ENCODE assay signal across 23 cellular contexts in genomic region chrX:44674906-44675305, GRCh38.
DNase-seq lines count a peak whose midpoint lies in the region; ATAC-seq, FAIRE-seq and TF ChIP-seq lines count a peak whose summit lies in the region.
"Had no signal": no experiment of that assay in that cellular context is flagged by ENCODE, and none has a peak within 500 bp of the region (broad histone marks: within the 10 kb centered on the region; RNA-seq: fewer than 3 reads in every experiment).

No MANE protein-coding gene starts in this region.

- H3K9me3 ChIP-seq in A549 (no peaks in the 10 kb centered on the region), BE2C (no peaks in the 10 kb centered on the region), SK-N-SH (no peaks in the 10 kb centered on the region), fibroblast of lung (ENCODE audit: control insufficient read depth, insufficient read depth, low read depth, low read length) (no peaks in the 10 kb centered on the region), gastroesophageal sphincter (no peaks in the 10 kb centered on the region), spleen (no peaks in the 10 kb centered on the region), left ventricle myocardium inferior (replicated peaks) (no peaks in the 10 kb centered on the region)
- H3K9me3 ChIP-seq: heart left ventricle, sigmoid colon, SJCRH30, upper lobe of right lung had no signal

- peaks cover 7% of the 10 kb centered on the region; the same call in 2 of the 3 replicates for H3K4me1 ChIP-seq in A549
- H3K4me1 ChIP-seq in BE2C: no peaks in the 10 kb centered on the region
- no peaks in the 10 kb centered on the region; a peak in 1 of 4 replicates for H3K4me1 ChIP-seq in SK-N-SH (ENCODE audit: control insufficient read depth in 1 of 2, insufficient read depth in 2 of 2, low read depth in 1 of 2, low read length in 1 of 2)
- H3K4me1 ChIP-seq in fibroblast of lung (ENCODE audit: control insufficient read depth, extremely low read depth, insufficient read depth, low read length): peaks cover 2% of the 10 kb centered on the region
- H3K4me1 ChIP-seq in gastroesophageal sphincter: peaks cover 0 to 11% (median 0%) of the 10 kb centered on the region in 3 donors
- no peaks in the 10 kb centered on the region for H3K4me1 ChIP-seq in spleen
- no peaks in the 10 kb centered on the region for H3K4me1 ChIP-seq in left ventricle myocardium inferior
- H3K4me1 ChIP-seq: heart left ventricle, sigmoid colon, SJCRH30, upper lobe of right lung had no signal

- TF ChIP-seq CTCF in A549 (IDR thresholded peaks at IDR 0.05) (no peak), BE2C (IDR thresholded peaks at IDR 0.05; ENCODE audit: low read depth, low read length) (no peak), SK-N-SH (IDR thresholded peaks at IDR 0.05) (no peak), fibroblast of lung (conservative IDR thresholded peaks at IDR 0.05 in 1 of 2, IDR thresholded peaks at IDR 0.05 in 1 of 2; ENCODE audit: low read depth in 1 of 2, low read length in 2 of 2) (no peak), gastroesophageal sphincter (IDR thresholded peaks at IDR 0.05) (no peak), spleen (IDR thresholded peaks at IDR 0.05 in 8 of 11, conservative IDR thresholded peaks at IDR 0.05 in 3 of 11) (no peak), left ventricle myocardium inferior (IDR thresholded peaks at IDR 0.05; ENCODE audit: borderline replicate concordance) (no peak)

- no peaks in the 10 kb centered on the region for H3K27me3 ChIP-seq in BE2C
- H3K27me3 ChIP-seq in SK-N-SH (ENCODE audit: insufficient read depth): peaks cover 5% of the 10 kb centered on the region; the same call in 1 of the 2 replicates
- H3K27me3 ChIP-seq in fibroblast of lung (ENCODE audit: control insufficient read depth, insufficient read depth, low read length): no peaks in the 10 kb centered on the region
- no peaks in the 10 kb centered on the region for H3K27me3 ChIP-seq in gastroesophageal sphincter
- H3K27me3 ChIP-seq in spleen (replicated peaks in 1 of 7): no peaks in the 10 kb centered on the region
- no peaks in the 10 kb centered on the region for H3K27me3 ChIP-seq in left ventricle myocardium inferior (ENCODE audit: low read depth)
- H3K27me3 ChIP-seq: sigmoid colon, SJCRH30, upper lobe of right lung had no signal

- TF ChIP-seq EP300 in A549 (IDR thresholded peaks at IDR 0.05): no peak
- TF ChIP-seq EP300 in SK-N-SH (IDR thresholded peaks at IDR 0.05; ENCODE audit: borderline replicate concordance in 1 of 2, low read depth in 1 of 2, low read length in 1 of 2): no peak
- TF ChIP-seq EP300 in gastroesophageal sphincter (IDR thresholded peaks at IDR 0.05): no peak

- no peaks in the 10 kb centered on the region for H4K20me1 ChIP-seq in SK-N-SH (ENCODE audit: insufficient read depth)
- H4K20me1 ChIP-seq in fibroblast of lung (ENCODE audit: control insufficient read depth, extremely low read depth, insufficient read depth, low read length): no peaks in the 10 kb centered on the region

- ATAC-seq in A549 (no peak; a peak in 1 of 6 replicates), gastroesophageal sphincter (no peak)
- ATAC-seq: activated naive CD4-positive, alpha-beta T cell treated with anti-CD3 and anti-CD28 coated beads, Interleukin-2, amount 50 U/mL, for 72 hours; HCT116; naive thymus-derived CD8-positive, alpha-beta T cell; upper lobe of right lung had no signal

- TF ChIP-seq POLR2A in A549 (IDR thresholded peaks at IDR 0.05; ENCODE audit: low read length) (no peak), gastroesophageal sphincter (IDR thresholded peaks at IDR 0.05) (no peak), spleen (IDR thresholded peaks at IDR 0.05) (no peak)

- POLR2A ChIA-PET in A549 (lab: Yijun Ruan, JAX): interaction anchor here (0.6 to 1.0 kb wide), 2 partner anchors 221 to 244 kb away, joined by 3 read pairs; no protein-coding TSS in a partner anchor
- POLR2A ChIA-PET in SK-N-SH (lab: Yijun Ruan, JAX): interaction anchor here (1.1 kb wide), 1 partner anchor 198 kb away, joined by 3 read pairs; the partner anchor contains the start of gene KDM6A

- WGBS in A549 (ENCODE audit: missing lambda C conversion rate): 95% methylated on average over 2 of the region's 2 CpGs
- 23% methylated on average over 2 of the region's 2 CpGs for WGBS in SK-N-SH (ENCODE audit: low lambda C conversion rate)
- WGBS in gastroesophageal sphincter (ENCODE audit: low coverage in 1 of 2), 2 donors: 56 to 63% methylated on average over 2 of the region's 2 CpGs
- 67 to 89% (median 82%) methylated on average over 2 of the region's 2 CpGs for WGBS in spleen, 5 donors

- H3K36me3 ChIP-seq in BE2C: no peaks in the 10 kb centered on the region
- no peaks in the 10 kb centered on the region for H3K36me3 ChIP-seq in SK-N-SH (replicated peaks in 1 of 2; ENCODE audit: control insufficient read depth in 1 of 2, insufficient read depth in 2 of 2, low read length in 1 of 2)
- H3K36me3 ChIP-seq in fibroblast of lung (ENCODE audit: control insufficient read depth, insufficient read depth, low read length): no peaks in the 10 kb centered on the region
- H3K36me3 ChIP-seq in gastroesophageal sphincter: no peaks in the 10 kb centered on the region
- H3K36me3 ChIP-seq in spleen: no peaks in the 10 kb centered on the region
- no peaks in the 10 kb centered on the region for H3K36me3 ChIP-seq in left ventricle myocardium inferior
- H3K36me3 ChIP-seq: heart left ventricle, sigmoid colon, SJCRH30, upper lobe of right lung, WERI-Rb-1 had no signal

- H3K4me2 ChIP-seq in A549 (peak overlapping the region; percentile 29; the same call in 2 of the 3 replicates), SK-N-SH (peak overlapping the region; percentile 45; the same call in 1 of the 2 replicates), fibroblast of lung (ENCODE audit: extremely low read depth, insufficient read depth, low read length) (peak overlapping the region; percentile 51)

- no peak for FAIRE-seq in A549 (lab: Jason Lieb, UNC)

- intact Hi-C loops in spleen (cut with DNase I; ENCODE audit: low total_unique reads): no loop called here
- intact Hi-C loops in left ventricle myocardium inferior (cut with micrococcal nuclease): no loop called here

- H3K79me2 ChIP-seq in SK-N-SH (ENCODE audit: insufficient read depth) (no peaks in the 10 kb centered on the region), fibroblast of lung (ENCODE audit: control insufficient read depth, insufficient read depth, low read length) (no peaks in the 10 kb centered on the region)

- H3F3A ChIP-seq in SK-N-SH (replicated peaks; ENCODE audit: insufficient read depth): no peaks in the 10 kb centered on the region

- no peak overlapping the region for H3K4me3 ChIP-seq in A549
- peak overlapping the region; percentile 19 for H3K4me3 ChIP-seq in BE2C (ENCODE audit: low read depth, low read length)
- H3K4me3 ChIP-seq in SK-N-SH (ENCODE audit: low read depth in 2 of 2, low read length in 1 of 2): no peak overlapping the region
- no peak overlapping the region for H3K4me3 ChIP-seq in fibroblast of lung (replicated peaks in 1 of 4; ENCODE audit: control extremely low read depth in 1 of 4, insufficient read depth in 1 of 4, low read depth in 3 of 4, low read length in 4 of 4)
- no peak overlapping the region for H3K4me3 ChIP-seq in gastroesophageal sphincter
- no peak overlapping the region for H3K4me3 ChIP-seq in spleen
- no peak overlapping the region for H3K4me3 ChIP-seq in left ventricle myocardium inferior
- H3K4me3 ChIP-seq: coronary artery, heart left ventricle, sigmoid colon, SJCRH30, upper lobe of right lung had no signal

- CTCF ChIA-PET in A549 (lab: Yijun Ruan, JAX) (interaction anchor here (1.4 kb wide), 1 partner anchor 395 kb away, joined by 4 read pairs; no protein-coding TSS in a partner anchor), SK-N-SH (lab: Yijun Ruan, JAX) (no interaction called here)

- H3K9me2 ChIP-seq in SK-N-SH: no peaks in the 10 kb centered on the region

- H2AFZ ChIP-seq in SK-N-SH (ENCODE audit: low read depth) (peak overlapping the region; percentile 36; the same call in 1 of the 2 replicates), fibroblast of lung (ENCODE audit: low read length) (peak overlapping the region; percentile 35)

- H3K27ac ChIP-seq in A549 (peak overlapping the region; percentile 22 to 34; a peak in 4 of 6 replicates), SK-N-SH (ENCODE audit: low read depth in 2 of 2, low read length in 1 of 2) (peak overlapping the region; percentile 51 to 79; a peak in 3 of 4 replicates), fibroblast of lung (ENCODE audit: insufficient read depth, low read length) (peak overlapping the region; percentile 54), gastroesophageal sphincter (no peak overlapping the region), spleen (no peak overlapping the region), left ventricle myocardium inferior (replicated peaks) (no peak overlapping the region)
- H3K27ac ChIP-seq: coronary artery, heart left ventricle, sigmoid colon, SJCRH30, upper lobe of right lung, WERI-Rb-1 had no signal

- H3K9ac ChIP-seq in SK-N-SH: no peak overlapping the region
- no peak overlapping the region for H3K9ac ChIP-seq in fibroblast of lung (ENCODE audit: insufficient read depth, low read length)

- TF ChIP-seq RAD21 in A549 (conservative IDR thresholded peaks at IDR 0.05 in 1 of 2, IDR thresholded peaks at IDR 0.05 in 1 of 2) (no peak), SK-N-SH (IDR thresholded peaks at IDR 0.05; ENCODE audit: low read length) (no peak)

- DNase-seq in A549 (ENCODE audit: low read depth in 1 of 2, low spot score in 1 of 2): no peak
- DNase-seq in BE2C: no peak
- DNase-seq in SK-N-SH: no peak
- no peak for DNase-seq in fibroblast of lung (ENCODE audit: low read depth in 2 of 2)
- no peak for DNase-seq in NCI-H2029 (lab: John Stamatoyannopoulos, UW)
- DNase-seq in spleen: no peak
- DNase-seq in left ventricle myocardium inferior: no peak
- DNase-seq: activated CD4-positive, alpha-beta T cell treated with anti-CD3 and anti-CD28 coated beads for 4 hours; effector memory CD4-positive, alpha-beta T cell; GDM1; naive thymus-derived CD8-positive, alpha-beta T cell; NCI-H1048; NCI-H2029 treated with DMSO at 0.1 percent for 48 hours; stimulated activated CD4-positive, alpha-beta T cell treated with anti-CD3 and anti-CD28 coated beads, Interleukin-4, amount 100 ng/mL, for 24 hours; upper lobe of right lung; WERI-Rb-1 had no signal

TF ChIP-seq in A549, 52 proteins besides CTCF, POLR2A, EP300 and RAD21 (continues in another document):
- no peak for TF ChIP-seq JUN (IDR thresholded peaks at IDR 0.05)
- TF ChIP-seq HES2 (IDR thresholded peaks at IDR 0.05): no peak
- no peak for TF ChIP-seq EHMT2 (IDR thresholded peaks at IDR 0.05; ENCODE audit: low read depth)

TF ChIP-seq in SK-N-SH, 30 proteins besides CTCF, POLR2A, EP300 and RAD21:
- no peak for TF ChIP-seq RCOR1 (IDR thresholded peaks at IDR 0.05; ENCODE audit: low read length)

Comparison
In these comparisons a context has a peak if more than half of its experiments do, and no peak if none do; other contexts are left out.
1. H3K27ac ChIP-seq: peak in A549 (2 of 2), SK-N-SH (2 of 2) and fibroblast of lung (single experiment); none in gastroesophageal sphincter (0 of 4), spleen (0 of 8) and left ventricle myocardium inferior (single experiment).
2. Peak in every context shown above with its lines, with median percentiles within 50 percentile points of each other: H3K4me2 ChIP-seq.